ENCODE assay signal across 13 cellular contexts in the genomic region with DNA sequence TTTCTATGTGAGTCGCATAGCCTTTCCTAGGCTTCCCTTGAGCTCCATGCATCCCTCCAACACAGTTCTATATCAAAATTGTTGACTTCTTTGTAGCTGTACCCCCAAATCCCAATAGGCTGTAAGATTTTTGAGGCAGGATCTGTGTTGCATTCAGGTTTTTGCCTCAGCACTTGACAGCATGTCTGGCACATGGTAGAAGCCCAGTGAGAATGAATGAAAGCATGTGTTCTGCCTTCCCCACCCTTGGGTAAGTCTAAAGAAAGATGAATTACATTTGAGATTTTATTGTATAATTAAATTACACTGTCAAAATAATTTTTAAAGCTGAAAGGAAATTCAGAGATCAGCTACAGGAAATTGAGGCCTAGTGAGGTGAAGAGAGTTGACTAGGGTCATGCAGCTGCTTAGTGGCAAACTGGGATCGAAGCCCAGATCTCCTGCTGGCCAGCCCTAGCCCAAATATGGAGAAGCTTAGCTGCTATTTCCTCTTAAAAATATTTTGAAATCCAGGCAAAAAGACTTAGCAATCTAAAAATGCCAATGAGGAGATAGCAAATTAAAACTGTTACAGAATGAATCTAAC.
DNase-seq lines count a peak whose midpoint lies in the region; ATAC-seq and TF ChIP-seq lines count a peak whose summit lies in the region.
"Had no signal": no experiment of that assay in that cellular context is flagged by ENCODE, and none has a peak within 500 bp of the region (broad histone marks: within the 10 kb centered on the region; RNA-seq: fewer than 3 reads in every experiment).

No MANE protein-coding gene starts in this region.

- DNase-seq in AG10803 (ENCODE audit: low read depth) (peak; percentile 78), MV-4-11 (lab: John Stamatoyannopoulos, UW) (peak; percentile 20), posterior vena cava (ENCODE audit: low spot score) (peak; percentile 86), GM19240 (ENCODE audit: insufficient read length, low spot score) (no peak), Calu3 (no peak), NOMO-1 treated with DMSO at 0.1 percent for 48 hours (lab: John Stamatoyannopoulos, UW; ENCODE audit: unreplicated experiment) (no peak)
- DNase-seq: activated gamma-delta T cell treated with Interleukin-2 at 50 U/mL for 16 hours; effector CD8-positive, alpha-beta T cell; NCI-H446 had no signal

- peaks cover 2% of the 10 kb centered on the region for H3K9me3 Mint-ChIP-seq in Calu3 (ENCODE audit: low read depth, unreplicated experiment)

- H3K27ac ChIP-seq in gastroesophageal sphincter: peak overlapping the region in 3 of 4 donors; percentile 12 to 56 (median 13)
- H3K27ac ChIP-seq: neutrophil, VCaP had no signal

- no peaks in the 10 kb centered on the region for H3K4me1 Mint-ChIP-seq in Calu3 (ENCODE audit: low read depth, unreplicated experiment)

- no peaks in the 10 kb centered on the region for H3K27me3 Mint-ChIP-seq in Calu3 (ENCODE audit: unreplicated experiment)

- TF ChIP-seq POLR2A in gastroesophageal sphincter (IDR thresholded peaks at IDR 0.05): no peak

- H3K4me1 ChIP-seq in gastroesophageal sphincter: peaks cover 0 to 17% (median 0%) of the 10 kb centered on the region in 3 donors

- 0 to 47% methylated on average over 1 to 2 of the region's 2 CpGs for WGBS in gastroesophageal sphincter (ENCODE audit: low coverage in 1 of 2), 2 donors

- H3K4me3 ChIP-seq in AG10803 (ENCODE audit: low read length) (no peak overlapping the region), gastroesophageal sphincter (no peak overlapping the region)

- H3K36me3 Mint-ChIP-seq in Calu3 (ENCODE audit: insufficient read depth, unreplicated experiment): no peaks in the 10 kb centered on the region

- H3K36me3 ChIP-seq in gastroesophageal sphincter: no peaks in the 10 kb centered on the region
- H3K36me3 ChIP-seq: neutrophil had no signal

- no TSS peak for BruUV-seq in Calu3 (replicated peaks; lab: Mats Ljungman, UMichigan)

- peaks cover 0 to 5% (median 0%) of the 10 kb centered on the region in 3 donors for H3K9me3 ChIP-seq in gastroesophageal sphincter
- H3K9me3 ChIP-seq: neutrophil had no signal

- ATAC-seq in gastroesophageal sphincter: peak; percentile 63
- no peak for ATAC-seq in GM21786 (IDR thresholded peaks at IDR 0.05; ENCODE audit: unreplicated experiment)

- H3K4me3 Mint-ChIP-seq in Calu3 (ENCODE audit: low read depth, unreplicated experiment): no peak overlapping the region

- intact Hi-C loops in posterior vena cava (cut with DNase I) (no loop called here), Calu3 (cut with micrococcal nuclease; ENCODE audit: unreplicated experiment) (no loop called here)

- CTCF ChIA-PET in Calu3 (lab: Charles Lee): no interaction called here

- no peaks in the 10 kb centered on the region for H3K27me3 ChIP-seq in gastroesophageal sphincter
- H3K27me3 ChIP-seq: neutrophil had no signal

- no peak overlapping the region for H3K27ac Mint-ChIP-seq in Calu3 (ENCODE audit: unreplicated experiment)

- TF ChIP-seq EP300 in gastroesophageal sphincter (IDR thresholded peaks at IDR 0.05): no peak

- TF ChIP-seq CTCF in AG10803 (conservative IDR thresholded peaks at IDR 0.05; ENCODE audit: low read length): no peak
- no peak for TF ChIP-seq CTCF in gastroesophageal sphincter (IDR thresholded peaks at IDR 0.05)
- no peak for TF ChIP-seq CTCF in Calu3 (IDR thresholded peaks at IDR 0.05; ENCODE audit: unreplicated experiment)

Comparison
In these comparisons a context has a peak if more than half of its experiments do, and no peak if none do; other contexts are left out.
1. DNase-seq: peak in AG10803 (single experiment), MV-4-11 (single experiment) and posterior vena cava (single experiment); none in GM19240 (single experiment), Calu3 (single experiment) and NOMO-1 treated with DMSO at 0.1 percent for 48 hours (single experiment).